ENCODE assay signal across 1 cellular context in genomic region chr19:2014731-2015610, GRCh38.
TF ChIP-seq lines count a peak whose summit lies in the region.

No MANE protein-coding gene starts in this region.

TF ChIP-seq in IMR-90, 13 proteins besides CTCF, POLR2A, EP300 and RAD21:
- no peak for TF ChIP-seq ELK1 (IDR thresholded peaks at IDR 0.05; ENCODE audit: borderline replicate concordance, low read depth, low read length)
- TF ChIP-seq CHD1 (IDR thresholded peaks at IDR 0.05; ENCODE audit: low read depth, low read length), result no peak
- no peak for TF ChIP-seq BHLHE40 (IDR thresholded peaks at IDR 0.05; ENCODE audit: low read depth, low read length)
- TF ChIP-seq MXI1 (IDR thresholded peaks at IDR 0.05; ENCODE audit: borderline replicate concordance, low read depth, low read length), result no peak
- no peak for TF ChIP-seq FOS (IDR thresholded peaks at IDR 0.05; ENCODE audit: low read depth, low read length)
- no peak for TF ChIP-seq NFE2L2 (IDR thresholded peaks at IDR 0.05; ENCODE audit: low read depth, low read length)
- TF ChIP-seq MAFK (IDR thresholded peaks at IDR 0.05; ENCODE audit: low read depth, low read length), result no peak
- TF ChIP-seq MAZ (IDR thresholded peaks at IDR 0.05; ENCODE audit: borderline replicate concordance, low read depth, low read length), result no peak
- TF ChIP-seq RCOR1 (IDR thresholded peaks at IDR 0.05; ENCODE audit: insufficient replicate concordance, low read length), result no peak
- no peak for TF ChIP-seq CEBPB (IDR thresholded peaks at IDR 0.05; ENCODE audit: low read depth, low read length)
- TF ChIP-seq SMC3 (IDR thresholded peaks at IDR 0.05; ENCODE audit: low read depth, low read length), result no peak
- no peak for TF ChIP-seq RFX5 (IDR thresholded peaks at IDR 0.05; ENCODE audit: low read depth, low read length)
- TF ChIP-seq USF2 (IDR thresholded peaks at IDR 0.05; ENCODE audit: low read depth, low read length), result no peak
